In the genomic region with DNA sequence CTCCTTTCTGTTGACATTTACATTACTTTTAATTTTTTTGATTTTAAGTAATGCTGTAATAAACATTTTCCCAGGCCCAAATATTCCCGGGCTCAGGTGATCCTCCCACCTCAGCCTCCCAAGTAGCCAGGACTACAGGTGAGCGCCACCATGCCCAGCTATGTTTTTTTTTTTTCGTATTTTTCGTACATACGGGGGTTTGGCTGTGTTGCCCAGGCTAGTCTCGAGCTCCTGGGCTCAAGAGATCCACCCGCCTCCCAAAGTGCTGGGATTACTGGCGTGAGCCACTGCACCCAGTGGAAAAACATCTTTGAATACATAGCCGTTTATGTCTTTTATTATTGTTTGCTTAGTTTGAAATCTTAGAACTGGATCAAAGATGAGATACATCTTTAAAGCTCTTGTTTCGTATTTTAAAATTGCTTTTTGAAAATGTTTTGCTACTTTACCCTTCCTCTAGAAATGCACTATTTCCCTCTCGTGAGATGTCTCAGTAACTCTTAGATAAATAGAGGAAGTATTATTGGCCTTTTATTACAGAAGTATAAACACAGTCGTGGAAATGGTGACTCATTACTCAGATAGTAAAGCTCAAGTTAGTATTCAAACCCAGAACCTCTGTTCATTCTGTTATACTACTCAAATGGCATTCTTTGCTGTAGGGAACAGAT, we compare ENCODE assay signal across 8 cellular contexts. TPM values are rescaled to one million over a fixed set of nuclear protein-coding genes. Genes with fewer than 3 reads are reported as not detected.
DNase-seq lines count a peak whose midpoint lies in the region; ATAC-seq, FAIRE-seq and TF ChIP-seq lines count a peak whose summit lies in the region.

No MANE protein-coding gene starts in this region.

- POLR2A ChIA-PET in AG04449 (lab: Yijun Ruan, JAX), result no interaction called here

- H3K27ac ChIP-seq in esophagus (ENCODE audit: low read depth in 2 of 2, low read length in 1 of 2) (peak overlapping the region; percentile 59 to 69), pancreas (peak overlapping the region in 3 of 4 donors; percentile 46 to 98 (median 97))

- ATAC-seq in GM18868 (IDR thresholded peaks at IDR 0.05; ENCODE audit: unreplicated experiment), result peak; percentile 13
- ATAC-seq in pancreas, result peak; percentile 16 to 62 (median 38)

- H3K9me3 ChIP-seq in esophagus (ENCODE audit: control insufficient read depth in 2 of 2, insufficient read depth in 1 of 2, low read depth in 1 of 2, low read length in 1 of 2), result no peaks in the 10 kb centered on the region
- no peaks in the 10 kb centered on the region for H3K9me3 ChIP-seq in pancreas

- peaks cover 0 to 2% of the 10 kb centered on the region in 2 donors for H3K36me3 ChIP-seq in esophagus (ENCODE audit: control insufficient read depth in 2 of 2, insufficient read depth in 2 of 2, low read length in 1 of 2)
- H3K36me3 ChIP-seq in pancreas, result no peaks in the 10 kb centered on the region

- H3K4me1 ChIP-seq in esophagus (ENCODE audit: control insufficient read depth in 2 of 2, insufficient read depth in 2 of 2, low read length in 1 of 2) (peaks cover 0 to 2% of the 10 kb centered on the region in 2 donors), pancreas (peaks cover 0 to 16% (median 9%) of the 10 kb centered on the region in 3 donors)

- H3K4me3 ChIP-seq in AG04449 (ENCODE audit: low read depth, low read length), result peak overlapping the region; percentile 88
- peak overlapping the region; percentile 32 to 89 for H3K4me3 ChIP-seq in esophagus (ENCODE audit: low read depth in 1 of 2, low read length in 2 of 2)
- peak overlapping the region in 3 of 4 donors; percentile 80 to 88 (median 81) for H3K4me3 ChIP-seq in pancreas

- TF ChIP-seq CTCF in AG04449 (IDR thresholded peaks at IDR 0.05; ENCODE audit: insufficient read depth, low read length, missing control alignments), result no peak
- TF ChIP-seq CTCF in pancreas (IDR thresholded peaks at IDR 0.05), result no peak

- FAIRE-seq in pancreas (lab: Jason Lieb, UNC), result peak; percentile 89

- intact Hi-C loops in pancreas (cut with DNase I), result no loop called here

- H3K27me3 ChIP-seq in esophagus (ENCODE audit: control insufficient read depth in 1 of 2, insufficient read depth in 2 of 2, low read length in 2 of 2) (no peaks in the 10 kb centered on the region), pancreas (no peaks in the 10 kb centered on the region)

- DNase-seq in AG04449 (ENCODE audit: low read depth, low spot score) (peak; percentile 50), SIG-M5 treated with dmso at 0.1 percent for 504 hours (lab: John Stamatoyannopoulos, UW; ENCODE audit: unreplicated experiment) (peak; percentile 97), pancreas (no peak), cerebellum (ENCODE audit: low spot score) (no peak)
- DNase-seq in stimulated activated CD4-positive, alpha-beta T cell treated with anti-CD3 and anti-CD28 coated beads, Interleukin-4, amount 100 ng/mL, for 1 hour, result no peak
- no peak for DNase-seq in activated effector memory CD4-positive, alpha-beta T cell treated with anti-CD3 and anti-CD28 coated beads, Interleukin-2, amount 50 U/mL, for 16 hours

- 28 to 37% methylated on average over 12 of the region's 12 CpGs for WGBS in esophagus, 2 donors
- WGBS in pancreas, 2 donors, result 27 to 33% methylated on average over 12 of the region's 12 CpGs

- CTCF ChIA-PET in AG04449 (lab: Yijun Ruan, JAX), result no interaction called here

RNA-seq across cellular contexts. Expression of a gene that starts 2.4 kb away (rescaled TPM):
- polyA plus RNA-seq in esophagus (1 to 10 TPM; 5.0 to 7.6 TPM), pancreas (10 to 100 TPM in 1 of 2 donors, 1 to 10 TPM in 1; 6.6 to 10.6 TPM)
- total RNA-seq in pancreas (10 to 100 TPM; 22.9 to 32.7 (median 26.6) TPM), cerebellum (184 TPM)

Comparison
In these comparisons a context has a peak if more than half of its experiments do, and no peak if none do; other contexts are left out.
1. DNase-seq: peak in AG04449 (single experiment) and SIG-M5 treated with dmso at 0.1 percent for 504 hours (single experiment); none in pancreas (0 of 6), stimulated activated CD4-positive, alpha-beta T cell treated with anti-CD3 and anti-CD28 coated beads, Interleukin-4, amount 100 ng/mL, for 1 hour (single experiment), cerebellum (single experiment) and activated effector memory CD4-positive, alpha-beta T cell treated with anti-CD3 and anti-CD28 coated beads, Interleukin-2, amount 50 U/mL, for 16 hours (single experiment).
2. Peak in every context shown above with its lines, with median percentiles within 50 percentile points of each other: H3K4me3 ChIP-seq.